ENCODE assay signal across 9 cellular contexts in genomic region chr3:49013738-49014660, GRCh38. TPM values are rescaled to one million over a fixed set of nuclear protein-coding genes. Genes with fewer than 3 reads are reported as not detected.
DNase-seq lines count a peak whose midpoint lies in the region; ATAC-seq and TF ChIP-seq lines count a peak whose summit lies in the region.
"Had no signal": no experiment of that assay in that cellular context is flagged by ENCODE, and none has a peak within 500 bp of the region (broad histone marks: within the 10 kb centered on the region; RNA-seq: fewer than 3 reads in every experiment).

No MANE protein-coding gene starts in this region.

- peaks cover 5% of the 10 kb centered on the region for H3K4me1 ChIP-seq in smooth muscle cell (ENCODE audit: low read depth)

- no peak overlapping the region for H3K27ac ChIP-seq in smooth muscle cell (ENCODE audit: low read depth)
- H3K27ac ChIP-seq: SK-N-MC had no signal

- peaks cover 64% of the 10 kb centered on the region for H4K20me1 ChIP-seq in smooth muscle cell (ENCODE audit: low read depth)

- no peak overlapping the region for H3K4me3 ChIP-seq in H7 (ENCODE audit: insufficient read depth, low read depth, low read length)
- no peak overlapping the region for H3K4me3 ChIP-seq in WI38 (ENCODE audit: low read depth, low read length)
- H3K4me3 ChIP-seq in fibroblast of mammary gland (ENCODE audit: control insufficient read depth, low read depth, low read length), result no peak overlapping the region
- no peak overlapping the region for H3K4me3 ChIP-seq in smooth muscle cell
- H3K4me3 ChIP-seq: SK-N-MC had no signal

- TF ChIP-seq CTCF in WI38 (IDR thresholded peaks at IDR 0.05; ENCODE audit: low read depth, low read length) (peak; percentile 72), fibroblast of mammary gland (conservative IDR thresholded peaks at IDR 0.05; ENCODE audit: control insufficient read depth, insufficient read depth, low read depth, low read length) (peak; percentile 72), smooth muscle cell (IDR thresholded peaks at IDR 0.05; ENCODE audit: borderline replicate concordance, insufficient read depth, poor library complexity, severe bottlenecking) (peak; percentile 55)

- no peak overlapping the region for H3K9ac ChIP-seq in smooth muscle cell (ENCODE audit: low read depth)

- H3K9me3 ChIP-seq in smooth muscle cell (replicated peaks; ENCODE audit: low read depth), result no peaks in the 10 kb centered on the region

- DNase-seq in COLO668 (lab: John Stamatoyannopoulos, UW; ENCODE audit: unreplicated experiment) (peak; percentile 65), H7 (peak; percentile 89), fibroblast of mammary gland (ENCODE audit: low read depth) (peak; percentile 41), smooth muscle cell (lab: John Stamatoyannopoulos, UW; ENCODE audit: unreplicated experiment) (no peak), amniotic stem cell (lab: John Stamatoyannopoulos, UW) (no peak)

- no peak overlapping the region for H3K4me2 ChIP-seq in smooth muscle cell

- H3K79me2 ChIP-seq in smooth muscle cell (ENCODE audit: low read depth), result peaks cover 48% of the 10 kb centered on the region

- peaks cover 10% of the 10 kb centered on the region for H3F3A ChIP-seq in smooth muscle cell (ENCODE audit: low read depth)

- H2AFZ ChIP-seq in smooth muscle cell (ENCODE audit: low read depth), result no peak overlapping the region

- peaks cover 42% of the 10 kb centered on the region for H3K36me3 ChIP-seq in H7 (replicated peaks; ENCODE audit: control insufficient read depth, insufficient read depth, low read length)
- H3K36me3 ChIP-seq in smooth muscle cell (ENCODE audit: low read depth), result no peaks in the 10 kb centered on the region

- no peaks in the 10 kb centered on the region for H3K27me3 ChIP-seq in H7 (ENCODE audit: control insufficient read depth, insufficient read depth, low read length)
- no peaks in the 10 kb centered on the region for H3K27me3 ChIP-seq in smooth muscle cell (ENCODE audit: low read depth)

- WGBS in smooth muscle cell (ENCODE audit: low lambda C conversion rate), result 89% methylated on average over 24 of the region's 24 CpGs

- ATAC-seq in GM21619 (IDR thresholded peaks at IDR 0.05; ENCODE audit: unreplicated experiment) (no peak), GM18520 (IDR thresholded peaks at IDR 0.05; ENCODE audit: unreplicated experiment) (no peak)

RNA-seq across cellular contexts. Expression of gene DALRD3, which starts 4.4 kb away (rescaled TPM):
- 55.5 and 65.9 TPM in 2 replicates for total RNA-seq in H7 (2014; rRNA removed; shearing (Covaris generic))
- total RNA-seq in smooth muscle cell, result 32.1 and 35.6 TPM in 2 replicates
- polyA plus RNA-seq in smooth muscle cell, result 39.0 and 51.1 TPM in 2 replicates

RNA-seq across cellular contexts. Expression of gene WDR6, which starts 6.8 kb away (rescaled TPM):
- 141 and 151 TPM in 2 replicates for total RNA-seq in H7 (2014; rRNA removed; shearing (Covaris generic))
- total RNA-seq in smooth muscle cell, result 61.8 and 72.8 TPM in 2 replicates
- polyA plus RNA-seq in smooth muscle cell, result 86.8 and 115 TPM in 2 replicates

RNA-seq across cellular contexts. Expression of gene NDUFAF3, which starts 7.9 kb away (rescaled TPM):
- total RNA-seq in H7 (2014; rRNA removed; shearing (Covaris generic)), result 81.2 and 94.8 TPM in 2 replicates
- 113 and 124 TPM in 2 replicates for total RNA-seq in smooth muscle cell
- 169 and 175 TPM in 2 replicates for polyA plus RNA-seq in smooth muscle cell

RNA-seq across cellular contexts. Expression of gene IMPDH2, which starts 15.2 kb away (rescaled TPM):
- total RNA-seq in H7 (2014; rRNA removed; shearing (Covaris generic)), result 409 and 490 TPM in 2 replicates
- 121 and 128 TPM in 2 replicates for total RNA-seq in smooth muscle cell
- 105 and 127 TPM in 2 replicates for polyA plus RNA-seq in smooth muscle cell

RNA-seq across cellular contexts. Expression of gene P4HTM, which starts 24.0 kb away (rescaled TPM):
- 17.6 and 22.4 TPM in 2 replicates for total RNA-seq in H7 (2014; rRNA removed; shearing (Covaris generic))
- 20.3 and 22.7 TPM in 2 replicates for total RNA-seq in smooth muscle cell
- polyA plus RNA-seq in smooth muscle cell, result 29.9 and 30.4 TPM in 2 replicates

Comparison
In these comparisons a context has a peak if more than half of its experiments do, and no peak if none do; other contexts are left out.
1. DNase-seq: peak in COLO668 (single experiment), H7 (single experiment) and fibroblast of mammary gland (single experiment); none in smooth muscle cell (single experiment) and amniotic stem cell (single experiment).
2. Peak in every context shown above with its lines, with median percentiles within 50 percentile points of each other: CTCF ChIP-seq.